In genomic region chr5:81302596-81302995, GRCh38 we compare ENCODE assay signal across 9 cellular contexts. TPM values are rescaled to one million over a fixed set of nuclear protein-coding genes. Genes with fewer than 3 reads are reported as not detected.
DNase-seq lines count a peak whose midpoint lies in the region; ATAC-seq and TF ChIP-seq lines count a peak whose summit lies in the region.
"Had no signal": no experiment of that assay in that cellular context is flagged by ENCODE, and none has a peak within 500 bp of the region (broad histone marks: within the 10 kb centered on the region; RNA-seq: fewer than 3 reads in every experiment).

No MANE protein-coding gene starts in this region.

- H2AFZ ChIP-seq in mammary epithelial cell (ENCODE audit: low read depth, low read length) = peak overlapping the region; percentile 99

- H4K20me1 ChIP-seq in mammary epithelial cell (ENCODE audit: insufficient read depth, low read length) = no peaks in the 10 kb centered on the region

- CTCF ChIA-PET in mammary epithelial cell (lab: Charles Lee; ENCODE audit: low non-redundant PET) = interaction anchor here (0.9 kb wide), 1 partner anchor 805 kb away, joined by 3 read pairs; no protein-coding TSS in a partner anchor

- peak overlapping the region; percentile 81 for H3K4me2 ChIP-seq in mammary epithelial cell (ENCODE audit: insufficient read depth, low read depth, low read length)

- H3K27ac Mint-ChIP-seq in IgD-negative memory B cell (peak overlapping the region in 1 of 3 donors; percentile 99), naive B cell (peak overlapping the region in 2 of 6 donors; percentile 94 to 97)

- H3K4me3 ChIP-seq in AG10803 (ENCODE audit: low read length) = peak overlapping the region; percentile 97
- peak overlapping the region; percentile 75 to 96 (median 95) for H3K4me3 ChIP-seq in mammary epithelial cell (replicated peaks in 1 of 3; ENCODE audit: insufficient read depth in 1 of 3, low read depth in 2 of 3, low read length in 3 of 3)

- H3K9me3 ChIP-seq in mammary epithelial cell (replicated peaks; ENCODE audit: insufficient read depth, low read length) = no peaks in the 10 kb centered on the region
- H3K9me3 ChIP-seq: Peyer's patch had no signal

- intact Hi-C loops in mammary epithelial cell (cut with micrococcal nuclease) = loop anchor here (5.0 kb wide), 1 partner anchor 865 kb away; no protein-coding TSS in a partner anchor

- H3K27me3 Mint-ChIP-seq in IgD-negative memory B cell (no peaks in the 10 kb centered on the region), naive B cell (no peaks in the 10 kb centered on the region)

- no peak overlapping the region for H3K9ac ChIP-seq in mammary epithelial cell (ENCODE audit: insufficient read depth, low read length)

- peak overlapping the region; percentile 78 to 100 (median 96) for H3K4me3 Mint-ChIP-seq in IgD-negative memory B cell
- H3K4me3 Mint-ChIP-seq in naive B cell = peak overlapping the region in 7 of 8 donors; percentile 90 to 99 (median 95)

- H3K4me1 Mint-ChIP-seq in IgD-negative memory B cell = peaks cover 18 to 31% (median 29%) of the 10 kb centered on the region in 3 donors
- H3K4me1 Mint-ChIP-seq in naive B cell = peaks cover 25 to 41% (median 36%) of the 10 kb centered on the region in 3 donors

- H3K4me1 ChIP-seq in mammary epithelial cell (ENCODE audit: insufficient read depth, low read length) = peaks cover 26% of the 10 kb centered on the region

- DNase-seq in AG10803 (ENCODE audit: low read depth) = peak; percentile 4
- DNase-seq in mammary epithelial cell = no peak
- no peak for DNase-seq in naive B cell
- DNase-seq in stimulated activated CD4-positive, alpha-beta T cell treated with anti-CD3 and anti-CD28 coated beads, Interleukin-12 subunit alpha, Interleukin-12 subunit beta, amount 100 ng/mL, for 4 hours = no peak
- DNase-seq in stimulated activated naive CD4-positive, alpha-beta T cell (lab: John Stamatoyannopoulos, UW) = no peak
- DNase-seq in GM03348 (ENCODE audit: low spot score) = no peak
- no peak for DNase-seq in NCI-H1436 treated with DMSO at 0.1 percent for 48 hours (lab: John Stamatoyannopoulos, UW)

- peaks cover 51% of the 10 kb centered on the region for H3K79me2 ChIP-seq in mammary epithelial cell (ENCODE audit: insufficient read depth, low read length)

- H3K27ac ChIP-seq in mammary epithelial cell (ENCODE audit: insufficient read depth, low read depth, low read length) = no peak overlapping the region

- WGBS in mammary epithelial cell (ENCODE audit: low coverage, missing lambda C conversion rate) = 71% methylated on average over 5 of the region's 5 CpGs

- peaks cover 0 to 3% (median 0%) of the 10 kb centered on the region in 3 donors for H3K9me3 Mint-ChIP-seq in IgD-negative memory B cell
- no peaks in the 10 kb centered on the region for H3K9me3 Mint-ChIP-seq in naive B cell

- no peak for ATAC-seq in naive B cell (ENCODE audit: low read depth in 2 of 2)

- in situ Hi-C loops in mammary epithelial cell (cut with MboI; ENCODE audit: low sequenced_read_pairs in 2 of 2) = no loop called here

- no TSS peak for BruUV-seq in mammary epithelial cell (replicated peaks; lab: Mats Ljungman, UMichigan)

- peaks cover 6% of the 10 kb centered on the region for H3K36me3 Mint-ChIP-seq in IgD-negative memory B cell
- H3K36me3 Mint-ChIP-seq in naive B cell = peaks cover 4 to 8% of the 10 kb centered on the region in 2 donors

- dilution Hi-C loops in mammary epithelial cell (cut with HindIII; ENCODE audit: low sequenced_read_pairs) = no loop called here

- H3K27me3 ChIP-seq in mammary epithelial cell (ENCODE audit: insufficient read depth, low read length) = no peaks in the 10 kb centered on the region
- H3K27me3 ChIP-seq: Peyer's patch had no signal

- H3K36me3 ChIP-seq in mammary epithelial cell (ENCODE audit: insufficient read depth, low read length) = peaks cover 3% of the 10 kb centered on the region

- TF ChIP-seq CTCF in AG10803 (conservative IDR thresholded peaks at IDR 0.05; ENCODE audit: low read length) (no peak), mammary epithelial cell (conservative IDR thresholded peaks at IDR 0.05 in 1 of 2, IDR thresholded peaks at IDR 0.05 in 1 of 2; ENCODE audit: extremely low read depth in 1 of 2, insufficient read depth in 1 of 2, low read depth in 1 of 2, low read length in 2 of 2) (no peak)

RNA-seq across cellular contexts. Expression of gene ZCCHC9, which starts 1.2 kb away (rescaled TPM):
- polyA plus RNA-seq in IgD-negative memory B cell = 11.9 TPM
- total RNA-seq in mammary epithelial cell = 10 to 100 TPM; 13.7 to 28.1 TPM
- 12.4 TPM for polyA plus RNA-seq in mammary epithelial cell
- polyA minus RNA-seq in mammary epithelial cell = 12.4 TPM
- polyA plus RNA-seq in naive B cell (ENCODE audit: low read depth in 6 of 6) = 10 to 100 TPM; 12.1 to 34.3 (median 17.5) TPM
